Comparison of ENCODE assay signal across 11 cellular contexts in genomic region chr19:42202290-42202867, GRCh38. TPM values are rescaled to one million over a fixed set of nuclear protein-coding genes. Genes with fewer than 3 reads are reported as not detected.
DNase-seq lines count a peak whose midpoint lies in the region; ATAC-seq and TF ChIP-seq lines count a peak whose summit lies in the region.
"Had no signal": no experiment of that assay in that cellular context is flagged by ENCODE, and none has a peak within 500 bp of the region (broad histone marks: within the 10 kb centered on the region; RNA-seq: fewer than 3 reads in every experiment).

No MANE protein-coding gene starts in this region.

- H3K4me3 ChIP-seq in DOHH2 (ENCODE audit: low read length): no peak overlapping the region
- H3K4me3 ChIP-seq in NB4 (ENCODE audit: low read depth, low read length): peak overlapping the region; percentile 28
- no peak overlapping the region for H3K4me3 ChIP-seq in duodenal mucosa (ENCODE audit: low read depth in 1 of 2, low read length in 2 of 2)
- no peak overlapping the region for H3K4me3 ChIP-seq in skin epidermis
- H3K4me3 ChIP-seq: ascending aorta had no signal

- H3K27me3 ChIP-seq in DOHH2 (ENCODE audit: control insufficient read depth, low read length) (no peaks in the 10 kb centered on the region), duodenal mucosa (ENCODE audit: control insufficient read depth in 1 of 2, insufficient read depth in 2 of 2, low read length in 2 of 2) (no peaks in the 10 kb centered on the region)
- H3K27me3 ChIP-seq: ascending aorta had no signal

- peaks cover 48% of the 10 kb centered on the region for H3K79me2 ChIP-seq in DOHH2 (ENCODE audit: control insufficient read depth, low read length)

- peaks cover 8% of the 10 kb centered on the region for H3K36me3 Mint-ChIP-seq in glutamatergic neuron (ENCODE audit: unreplicated experiment)

- no peak for TF ChIP-seq POLR2A in NB4 (IDR thresholded peaks at IDR 0.05; ENCODE audit: extremely low read depth, insufficient read length)

- H3K36me3 ChIP-seq in DOHH2 (ENCODE audit: control insufficient read depth, low read length): peaks cover 91% of the 10 kb centered on the region
- H3K36me3 ChIP-seq in duodenal mucosa (ENCODE audit: control insufficient read depth in 1 of 2, insufficient read depth in 2 of 2, low read length in 2 of 2): peaks cover 30 to 85% of the 10 kb centered on the region in 2 donors

- H3K27ac ChIP-seq in DOHH2 (ENCODE audit: low read depth, low read length) (peak overlapping the region; percentile 58), duodenal mucosa (ENCODE audit: low read depth, low read length) (peak overlapping the region; percentile 1), skin epidermis (peak overlapping the region in 17 of 21 experiments; percentile 42 to 98 (median 85))
- H3K27ac ChIP-seq: ascending aorta had no signal

- ATAC-seq in GM21381 (IDR thresholded peaks at IDR 0.05; ENCODE audit: unreplicated experiment): no peak

- H3K27ac Mint-ChIP-seq in glutamatergic neuron (ENCODE audit: unreplicated experiment): no peak overlapping the region

- peak; percentile 45 for DNase-seq in NB4 (ENCODE audit: low read depth)
- no peak for DNase-seq in activated CD4-positive, CD25-positive, alpha-beta regulatory T cell treated with anti-CD3 and anti-CD28 coated beads, Interleukin-2, amount 50 U/mL, for 72 hours
- DNase-seq in glutamatergic neuron: no peak
- DNase-seq: NCI-H1048, NCI-H69, SHP77 had no signal

- H3F3A ChIP-seq in DOHH2 (ENCODE audit: control insufficient read depth, insufficient read depth): peaks cover 11% of the 10 kb centered on the region

- TF ChIP-seq CTCF in DOHH2 (IDR thresholded peaks at IDR 0.05; ENCODE audit: low read depth, low read length, poor library complexity, severe bottlenecking) (no peak), NB4 (IDR thresholded peaks at IDR 0.05; ENCODE audit: low read depth, low read length) (no peak), glutamatergic neuron (IDR thresholded peaks at IDR 0.05; ENCODE audit: partially characterized antibody, unreplicated experiment) (no peak)

- H3K4me1 ChIP-seq in DOHH2 (ENCODE audit: control insufficient read depth, low read length) (peaks cover 61% of the 10 kb centered on the region), duodenal mucosa (ENCODE audit: control insufficient read depth in 1 of 2, insufficient read depth in 2 of 2, low read length in 2 of 2) (peaks cover 34 to 53% of the 10 kb centered on the region in 2 donors)
- H3K4me1 ChIP-seq: ascending aorta had no signal

- H3K9me2 ChIP-seq in DOHH2 (replicated peaks; ENCODE audit: control insufficient read depth, low read length): no peaks in the 10 kb centered on the region

- peaks cover 6% of the 10 kb centered on the region; the same call in 1 of the 2 replicates for H4K20me1 ChIP-seq in DOHH2 (ENCODE audit: control insufficient read depth, insufficient read depth, low read depth, low read length)

- peaks cover 7% of the 10 kb centered on the region for H3K9me3 Mint-ChIP-seq in glutamatergic neuron (ENCODE audit: unreplicated experiment)

- H3K27me3 Mint-ChIP-seq in glutamatergic neuron (ENCODE audit: unreplicated experiment): peaks cover 5% of the 10 kb centered on the region

- no peaks in the 10 kb centered on the region for H3K4me1 Mint-ChIP-seq in glutamatergic neuron (ENCODE audit: low read depth, unreplicated experiment)

- H3K4me2 ChIP-seq in DOHH2 (ENCODE audit: low read length): peak overlapping the region; percentile 45

- no peak overlapping the region for H3K9ac ChIP-seq in duodenal mucosa (ENCODE audit: low read depth in 1 of 2, low read length in 2 of 2)

- H3K9me3 ChIP-seq in DOHH2 (ENCODE audit: control insufficient read depth, insufficient read depth, low read length) (no peaks in the 10 kb centered on the region), duodenal mucosa (ENCODE audit: control insufficient read depth in 1 of 2, low read length in 2 of 2) (no peaks in the 10 kb centered on the region)
- H3K9me3 ChIP-seq: ascending aorta had no signal

- H3K4me3 Mint-ChIP-seq in glutamatergic neuron (ENCODE audit: unreplicated experiment): no peak overlapping the region

RNA-seq across cellular contexts. Expression of gene DEDD2, which starts 15.1 kb away (rescaled TPM):
- total RNA-seq in glutamatergic neuron (ENCODE audit: unreplicated experiment): 30.7 TPM

RNA-seq across cellular contexts. Expression of gene ZNF526, which starts 17.7 kb away (rescaled TPM):
- total RNA-seq in glutamatergic neuron (ENCODE audit: unreplicated experiment): 12.0 TPM

RNA-seq across cellular contexts. Expression of gene GSK3A, which starts 40.0 kb away (rescaled TPM):
- 83.2 TPM for total RNA-seq in glutamatergic neuron (ENCODE audit: unreplicated experiment)

RNA-seq across cellular contexts. Expression of gene ERF, which starts 52.5 kb away (rescaled TPM):
- total RNA-seq in glutamatergic neuron (ENCODE audit: unreplicated experiment): 28.0 TPM

Comparison
In these comparisons a context has a peak if more than half of its experiments do, and no peak if none do; other contexts are left out.
1. H3K27ac ChIP-seq: peak in every context shown above with its lines; median percentile 85 in skin epidermis; 58 in DOHH2; 1 in duodenal mucosa.